8 cellular contexts compared by ENCODE assay signal in the genomic region with DNA sequence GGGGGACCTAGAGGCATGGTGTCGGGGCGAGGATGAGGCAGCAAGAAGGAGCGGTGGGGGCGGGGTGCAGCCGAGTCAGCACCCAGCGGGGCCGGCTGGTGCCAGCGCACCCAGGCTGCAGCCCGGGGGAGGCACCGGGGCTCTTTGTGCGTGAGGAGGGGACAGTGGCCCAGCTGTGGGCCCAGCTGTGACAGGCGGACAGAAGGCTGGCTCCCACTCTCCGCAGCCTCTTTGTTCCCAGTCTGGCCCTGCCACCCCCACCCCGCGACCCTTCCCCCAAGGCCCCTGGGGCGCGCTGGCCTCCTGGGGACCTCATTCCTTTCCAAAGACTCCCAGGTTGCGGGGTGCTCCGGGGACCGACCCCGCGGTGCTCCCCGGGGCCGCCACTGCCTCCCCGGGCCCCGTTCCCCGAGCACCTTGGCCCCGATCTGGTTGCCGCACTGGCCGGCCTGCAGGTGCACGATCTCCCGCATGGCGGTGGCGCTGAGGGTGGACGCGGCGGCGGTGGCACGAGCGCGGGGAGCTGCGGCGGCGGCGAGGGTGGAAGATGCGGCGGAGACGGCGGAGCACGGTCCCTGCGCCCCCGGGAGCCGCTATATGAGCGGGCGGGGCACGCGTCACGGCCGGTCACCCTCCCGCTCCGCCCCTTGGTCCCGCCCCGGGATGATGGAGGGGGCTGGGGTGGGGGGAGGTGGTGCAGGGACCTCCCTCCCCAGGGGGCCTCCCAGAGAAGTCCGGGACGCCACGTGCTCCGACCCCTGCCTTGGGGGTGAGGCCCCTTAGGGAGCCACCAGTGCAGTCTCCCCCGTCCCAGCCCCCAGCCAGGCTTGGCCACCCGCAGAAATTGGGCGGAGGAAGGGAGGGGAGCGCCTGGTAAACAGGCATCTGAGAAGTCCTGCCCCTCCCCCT. TPM values are rescaled to one million over a fixed set of nuclear protein-coding genes. Genes with fewer than 3 reads are reported as not detected.
DNase-seq lines count a peak whose midpoint lies in the region; ATAC-seq lines count a peak whose summit lies in the region.

A gene (minus strand): TSS at position 570 of the 909 bp plus-strand sequence. CDS start 97 bp downstream, at position 473.

- ATAC-seq in HG02852 (IDR thresholded peaks at IDR 0.05; ENCODE audit: unreplicated experiment) = no peak
- no peak for ATAC-seq in HG02571 (IDR thresholded peaks at IDR 0.05; ENCODE audit: unreplicated experiment)

- DNase-seq in activated naive CD4-positive, alpha-beta T cell treated with Interleukin-2 at 50 U/mL for 16 hours = peak; percentile 46
- DNase-seq in hippocampal formation (lab: John Stamatoyannopoulos, UW) = peak; percentile 67 to 83
- DNase-seq in islet precursor cell = no peak

- H3K27me3 ChIP-seq in BLaER1 treated with 17β-estradiol and CSF1 and Interleukin-3, amounts not matched to agents 10 nM and 100 nM = no peaks in the 10 kb centered on the region
- peaks cover 27% of the 10 kb centered on the region for H3K27me3 ChIP-seq in HUES64 (ENCODE audit: insufficient read depth, low read length)

- peak within 1 kb of the TSS; percentile 71 to 85 (median 80) for H3K9ac ChIP-seq in BLaER1 treated with 17β-estradiol and CSF1 and Interleukin-3, amounts not matched to agents 10 nM and 100 nM
- peak within 1 kb of the TSS; percentile 60; the same call in 1 of the 2 replicates for H3K9ac ChIP-seq in HUES64 (ENCODE audit: low read depth, low read length)

- H3K36me3 ChIP-seq in BLaER1 treated with 17β-estradiol and CSF1 and Interleukin-3, amounts not matched to agents 10 nM and 100 nM = peaks cover 0 to 12% (median 0%) of the 10 kb centered on the region in 11 experiments; a peak in 6 of 22 replicates
- H3K36me3 ChIP-seq in HUES64 (ENCODE audit: insufficient read depth, low read length) = no peaks in the 10 kb centered on the region

- H3K27ac ChIP-seq in BLaER1 treated with 17β-estradiol and CSF1 and Interleukin-3, amounts not matched to agents 10 nM and 100 nM = peak within 1 kb of the TSS; percentile 36 to 76 (median 70); a peak in 21 of 22 replicates
- no peak within 1 kb of the TSS for H3K27ac ChIP-seq in HUES64 (ENCODE audit: low read depth, low read length)
- peak within 1 kb of the TSS in 1 of 21 experiments; percentile 62 for H3K27ac ChIP-seq in skin epidermis

- no peaks in the 10 kb centered on the region for H3K9me3 ChIP-seq in BLaER1 treated with 17β-estradiol and CSF1 and Interleukin-3, amounts not matched to agents 10 nM and 100 nM (replicated peaks in 1 of 11)
- H3K9me3 ChIP-seq in HUES64 (ENCODE audit: insufficient read depth, low read depth, low read length) = no peaks in the 10 kb centered on the region

- H4K20me1 ChIP-seq in BLaER1 treated with 17β-estradiol and CSF1 and Interleukin-3, amounts not matched to agents 10 nM and 100 nM = peaks cover 0 to 7% (median 0%) of the 10 kb centered on the region in 11 experiments; a peak in 2 of 22 replicates

- peak within 1 kb of the TSS; percentile 90 to 99 (median 96) for H3K4me2 ChIP-seq in BLaER1 treated with 17β-estradiol and CSF1 and Interleukin-3, amounts not matched to agents 10 nM and 100 nM

- peak within 1 kb of the TSS; percentile 76 to 89 (median 83) for H3K4me3 ChIP-seq in BLaER1 treated with 17β-estradiol and CSF1 and Interleukin-3, amounts not matched to agents 10 nM and 100 nM
- peak within 1 kb of the TSS; percentile 62 for H3K4me3 ChIP-seq in HUES64 (ENCODE audit: low read length)
- H3K4me3 ChIP-seq in skin epidermis = peak within 1 kb of the TSS in 6 of 7 experiments; percentile 9 to 36 (median 24)

- 5% methylated on average over 70 of the region's 71 CpGs for WGBS in HUES64

- H3K4me1 ChIP-seq in BLaER1 treated with 17β-estradiol and CSF1 and Interleukin-3, amounts not matched to agents 10 nM and 100 nM = peaks cover 35 to 61% (median 52%) of the 10 kb centered on the region in 10 experiments
- no peaks in the 10 kb centered on the region for H3K4me1 ChIP-seq in HUES64 (ENCODE audit: insufficient read depth, low read length)

RNA-seq across cellular contexts. Expression of the gene that starts here (rescaled TPM):
- 7.4 TPM for polyA plus RNA-seq in HUES64 (2013, experiment 1 of 2)
- polyA plus RNA-seq in HUES64 (2013, experiment 2 of 2) = 10.7 TPM

Comparison
In these comparisons a context has a peak if more than half of its experiments do, and no peak if none do; other contexts are left out.
1. H3K4me3 ChIP-seq: peak in every context shown above with its lines; median percentile 83 in BLaER1 treated with 17β-estradiol and CSF1 and Interleukin-3, amounts not matched to agents 10 nM and 100 nM; 62 in HUES64; 24 in skin epidermis.